Comparison of ENCODE assay signal across 8 cellular contexts in genomic region chr9:128911529-128912035, GRCh38. TPM values are rescaled to one million over a fixed set of nuclear protein-coding genes. Genes with fewer than 3 reads are reported as not detected.
DNase-seq lines count a peak whose midpoint lies in the region; TF ChIP-seq lines count a peak whose summit lies in the region.

No MANE protein-coding gene starts in this region.

- peaks cover 4% of the 10 kb centered on the region for H3K36me3 ChIP-seq in kidney epithelial cell (ENCODE audit: control insufficient read depth, insufficient read depth, low read length)

- DNase-seq in HS-5 (ENCODE audit: low read depth) (peak; percentile 53), kidney epithelial cell (ENCODE audit: low read depth) (peak; percentile 58), SKM-1 (lab: John Stamatoyannopoulos, UW; ENCODE audit: unreplicated experiment) (no peak), superior temporal gyrus (ENCODE audit: extremely low spot score) (no peak), NK-92 (lab: John Stamatoyannopoulos, UW; ENCODE audit: unreplicated experiment) (no peak)
- DNase-seq in stimulated activated CD4-positive, alpha-beta T cell treated with anti-CD3 and anti-CD28 coated beads, Interleukin-2, amount 100 ng/mL, for 48 hours: no peak

- H3K27me3 ChIP-seq in kidney epithelial cell (ENCODE audit: control insufficient read depth, insufficient read depth, low read length): no peaks in the 10 kb centered on the region

- no peak overlapping the region for H3K4me3 Mint-ChIP-seq in brain

- H3K4me3 ChIP-seq in kidney epithelial cell (ENCODE audit: low read depth, low read length): no peak overlapping the region

- TF ChIP-seq CTCF in brain (conservative IDR thresholded peaks at IDR 0.05) (no peak), kidney epithelial cell (IDR thresholded peaks at IDR 0.05; ENCODE audit: insufficient read depth, low read length, poor library complexity, severe bottlenecking) (no peak)

- peaks cover 40% of the 10 kb centered on the region for H3K36me3 Mint-ChIP-seq in brain

- peak overlapping the region in 4 of 5 experiments; percentile 27 to 73 (median 52) for H3K27ac Mint-ChIP-seq in brain

- H3K4me1 Mint-ChIP-seq in brain: peaks cover 25% of the 10 kb centered on the region

- no peaks in the 10 kb centered on the region for H3K27me3 Mint-ChIP-seq in brain

- H3K27ac ChIP-seq in temporal lobe (ENCODE audit: low read depth, low read length): peak overlapping the region; percentile 60

- H3K9me3 Mint-ChIP-seq in brain: no peaks in the 10 kb centered on the region

RNA-seq across cellular contexts. Expression of gene PHYHD1, which starts 9.2 kb away (rescaled TPM):
- polyA plus RNA-seq in brain (ENCODE audit: insufficient read depth, low read depth, low replicate concordance): 14.9 TPM
- total RNA-seq in kidney epithelial cell (17.8 and 21.2 TPM in 2 replicates), temporal lobe (1.2 TPM)

RNA-seq across cellular contexts. Expression of gene LRRC8A, which starts 29.6 kb away (rescaled TPM):
- polyA plus RNA-seq in brain (ENCODE audit: insufficient read depth, low read depth, low replicate concordance): 69.4 TPM
- total RNA-seq in kidney epithelial cell: 138 and 155 TPM in 2 replicates
- total RNA-seq in temporal lobe: 19.9 TPM

RNA-seq across cellular contexts. Expression of gene KYAT1, which starts 29.8 kb away (rescaled TPM):
- polyA plus RNA-seq in brain (ENCODE audit: insufficient read depth, low read depth, low replicate concordance): 37.4 TPM
- total RNA-seq in kidney epithelial cell (6.8 and 9.4 TPM in 2 replicates), temporal lobe (9.1 TPM)

RNA-seq across cellular contexts. Expression of gene DOLK, which starts 35.8 kb away (rescaled TPM):
- polyA plus RNA-seq in brain (ENCODE audit: insufficient read depth, low read depth, low replicate concordance): 10.5 TPM
- total RNA-seq in kidney epithelial cell (29.6 and 30.8 TPM in 2 replicates), temporal lobe (7.1 TPM)

RNA-seq across cellular contexts. Expression of gene NUP188, which starts 35.9 kb away (rescaled TPM):
- 78.9 TPM for polyA plus RNA-seq in brain (ENCODE audit: insufficient read depth, low read depth, low replicate concordance)
- total RNA-seq in kidney epithelial cell (35.5 and 39.9 TPM in 2 replicates), temporal lobe (24.8 TPM)

Comparison
In these comparisons a context has a peak if more than half of its experiments do, and no peak if none do; other contexts are left out.
1. DNase-seq: peak in HS-5 (single experiment) and kidney epithelial cell (single experiment); none in SKM-1 (single experiment), superior temporal gyrus (single experiment), stimulated activated CD4-positive, alpha-beta T cell treated with anti-CD3 and anti-CD28 coated beads, Interleukin-2, amount 100 ng/mL, for 48 hours (0 of 2) and NK-92 (single experiment).